17 cellular contexts compared by ENCODE assay signal in the genomic region with DNA sequence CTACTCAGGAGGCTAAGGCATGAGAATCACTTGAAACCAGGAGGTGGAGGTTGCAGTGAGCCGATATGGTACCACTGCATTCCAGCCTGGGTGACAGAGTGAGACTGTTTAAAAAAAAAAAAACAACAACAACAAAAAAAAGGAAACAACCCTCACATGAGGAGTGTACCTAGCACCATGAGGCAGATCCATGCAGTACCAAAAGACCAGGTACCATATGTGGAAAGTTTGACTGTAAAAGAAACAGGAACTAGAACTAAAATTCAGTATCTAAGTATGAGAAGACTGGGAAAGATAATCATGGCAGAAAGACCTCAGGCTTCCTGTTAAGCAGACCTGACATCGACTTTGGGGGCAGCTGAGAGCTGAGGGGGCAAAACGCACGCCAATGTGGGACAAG.
"Had no signal": no experiment of that assay in that cellular context is flagged by ENCODE, and none has a peak within 500 bp of the region (broad histone marks: within the 10 kb centered on the region; RNA-seq: fewer than 3 reads in every experiment).

No MANE protein-coding gene starts in this region.

- H3K4me3 ChIP-seq: colonic mucosa, esophagus squamous epithelium, hepatocyte, left ventricle myocardium inferior, mucosa of descending colon, pancreas, suprapubic skin, upper lobe of right lung had no signal

- H3K27me3 Mint-ChIP-seq: activated B cell treated with CpG ODN at 0.5 μM for 24 hours; activated naive CD4-positive, alpha-beta T cell treated with anti-CD3 and anti-CD28 coated beads, Interleukin-2, amount 10 ng/mL, durations not matched to agents 7 days and 5 days; naive thymus-derived CD4-positive, alpha-beta T cell had no signal

- ATAC-seq: mucosa of descending colon; naive thymus-derived CD4-positive, alpha-beta T cell; pancreas; upper lobe of right lung had no signal

- H3K4me1 Mint-ChIP-seq: activated B cell treated with CpG ODN at 0.5 μM for 24 hours had no signal

- H3K4me3 Mint-ChIP-seq: activated B cell treated with CpG ODN at 0.5 μM for 24 hours; activated naive CD4-positive, alpha-beta T cell treated with anti-CD3 and anti-CD28 coated beads, Interleukin-2, amount 10 ng/mL, durations not matched to agents 7 days and 5 days; naive thymus-derived CD4-positive, alpha-beta T cell had no signal

- H3K9me3 ChIP-seq: colonic mucosa, esophagus squamous epithelium, left ventricle myocardium inferior, mucosa of descending colon, pancreas, suprapubic skin, upper lobe of right lung had no signal

- DNase-seq: activated B cell treated with CpG ODN at 0.5 μM for 24 hours; activated naive CD4-positive, alpha-beta T cell treated with anti-CD3 and anti-CD28 coated beads, Interleukin-2, amount 10 ng/mL, durations not matched to agents 7 days and 5 days; amniotic stem cell; central memory CD4-positive, alpha-beta T cell; colonic mucosa; esophagus squamous epithelium; left ventricle myocardium inferior; mucosa of descending colon; naive thymus-derived CD4-positive, alpha-beta T cell; stimulated activated CD4-positive, alpha-beta T cell treated with anti-CD3 and anti-CD28 coated beads, Interleukin-4, amount 100 ng/mL, for 1 hour; stimulated activated naive CD4-positive, alpha-beta T cell; T-helper 2 cell; upper lobe of right lung had no signal

- H3K27ac Mint-ChIP-seq: activated B cell treated with CpG ODN at 0.5 μM for 24 hours; activated T-helper 2 cell treated with anti-CD3 and anti-CD28 coated beads, Interferon-gamma antibody, Interleukin-2, Interleukin-4, amounts not matched to agents 10 μg/mL and 5 μg/mL and 100 μg/mL, durations not matched to agents 14 hours and 24 hours and 36 hours had no signal

- H3K9me3 Mint-ChIP-seq: activated B cell treated with CpG ODN at 0.5 μM for 24 hours; activated naive CD4-positive, alpha-beta T cell treated with anti-CD3 and anti-CD28 coated beads, Interleukin-2, amount 10 ng/mL, durations not matched to agents 7 days and 5 days; activated T-helper 2 cell treated with anti-CD3 and anti-CD28 coated beads, Interferon-gamma antibody, Interleukin-2, Interleukin-4, amounts not matched to agents 10 μg/mL and 5 μg/mL and 100 μg/mL, durations not matched to agents 14 hours and 24 hours and 36 hours; naive thymus-derived CD4-positive, alpha-beta T cell had no signal

- H3K27ac ChIP-seq: colonic mucosa, hepatocyte, left ventricle myocardium inferior, pancreas, suprapubic skin, upper lobe of right lung had no signal

- H3K4me1 ChIP-seq: colonic mucosa, left ventricle myocardium inferior, pancreas, upper lobe of right lung had no signal

- H3K27me3 ChIP-seq: colonic mucosa, esophagus squamous epithelium, hepatocyte, pancreas, suprapubic skin, upper lobe of right lung had no signal
